8 cellular contexts compared by ENCODE assay signal in the genomic region with DNA sequence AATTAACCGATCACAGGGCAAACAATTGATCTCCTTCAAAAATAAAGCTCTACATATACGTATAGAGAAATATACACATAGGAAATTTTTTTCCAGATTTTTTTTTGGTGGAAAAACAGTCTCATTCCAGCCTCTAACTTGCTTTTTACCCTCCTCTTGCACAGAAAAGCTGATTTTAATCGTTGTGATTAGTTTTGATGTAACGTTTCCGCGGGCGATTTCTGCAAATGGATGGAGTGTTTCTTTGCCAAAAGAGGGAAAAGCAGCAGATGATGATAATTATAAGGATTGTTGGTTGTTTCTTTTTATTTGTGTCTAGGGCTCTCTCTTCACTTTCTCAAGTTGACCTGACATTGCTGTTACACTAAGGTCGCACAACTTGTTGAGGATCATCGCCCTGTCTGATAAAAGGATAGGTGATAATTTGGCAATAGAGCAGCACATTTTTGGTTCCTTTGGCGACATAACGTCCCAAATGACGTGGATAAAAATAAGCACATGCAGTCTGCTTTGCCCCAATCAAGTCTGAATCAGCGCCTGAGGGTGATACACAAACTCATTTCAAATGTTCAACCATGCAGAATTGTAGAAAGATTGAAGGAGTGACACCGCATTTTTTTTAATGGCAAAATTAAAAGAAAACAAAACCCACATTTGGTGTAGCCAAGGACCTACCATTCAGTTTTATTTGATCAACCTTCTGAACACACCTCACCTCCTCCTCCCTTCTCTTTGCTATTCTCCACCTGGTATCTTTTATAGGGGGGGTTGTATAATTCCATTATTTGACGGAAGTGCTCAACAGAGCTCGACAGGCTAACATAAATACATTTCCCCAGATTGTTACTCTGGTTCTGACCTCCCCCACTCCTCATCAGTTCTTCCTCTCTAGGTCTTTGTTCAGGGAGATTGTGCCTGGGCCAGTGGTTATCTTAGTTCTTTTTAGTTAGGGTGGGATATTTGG.
DNase-seq lines count a peak whose midpoint lies in the region; ATAC-seq, FAIRE-seq and TF ChIP-seq lines count a peak whose summit lies in the region.

No MANE protein-coding gene starts in this region.

- H3K4me1 ChIP-seq in cardiac muscle cell (ENCODE audit: low read depth) = peaks cover 12% of the 10 kb centered on the region
- peaks cover 12% of the 10 kb centered on the region for H3K4me1 ChIP-seq in astrocyte (ENCODE audit: insufficient read depth, low read length)
- H3K4me1 ChIP-seq in mesendoderm (ENCODE audit: control insufficient read depth, low read depth, low read length) = peaks cover 8% of the 10 kb centered on the region
- H3K4me1 ChIP-seq in uterus = no peaks in the 10 kb centered on the region

- H3K9me3 Mint-ChIP-seq in astrocyte (ENCODE audit: unreplicated experiment) = no peaks in the 10 kb centered on the region

- no peak overlapping the region for H4K5ac ChIP-seq in mesendoderm (ENCODE audit: low read length)

- H3K36me3 ChIP-seq in cardiac muscle cell = no peaks in the 10 kb centered on the region
- H3K36me3 ChIP-seq in astrocyte (ENCODE audit: insufficient read depth, low read length) = no peaks in the 10 kb centered on the region
- no peaks in the 10 kb centered on the region for H3K36me3 ChIP-seq in mesendoderm (ENCODE audit: control insufficient read depth, insufficient read depth, low read length)
- no peaks in the 10 kb centered on the region for H3K36me3 ChIP-seq in uterus

- no peak overlapping the region for H2BK120ac ChIP-seq in mesendoderm (ENCODE audit: low read depth, low read length)

- H3K79me1 ChIP-seq in mesendoderm (ENCODE audit: low read length) = no peaks in the 10 kb centered on the region

- H3K56ac ChIP-seq in mesendoderm (ENCODE audit: low read length) = peak overlapping the region; percentile 94

- no peak overlapping the region for H3K18ac ChIP-seq in mesendoderm (ENCODE audit: low read length)

- no peaks in the 10 kb centered on the region for H4K20me1 ChIP-seq in astrocyte (ENCODE audit: insufficient read depth, low read length)

- H3K27ac ChIP-seq in cardiac muscle cell (no peak overlapping the region), astrocyte (ENCODE audit: low read depth, low read length) (no peak overlapping the region), mesendoderm (ENCODE audit: low read depth, low read length) (no peak overlapping the region), uterus (peak overlapping the region; percentile 86 to 94)

- intact Hi-C loops in left cardiac atrium (cut with DNase I) = loop anchor here (5.0 to 10.0 kb wide), 3 partner anchors 113 to 263 kb away; partner anchors contain the start of gene KCTD1 (in 1 of the 2)
- intact Hi-C loops in uterus (cut with DNase I; ENCODE audit: low total_unique reads) = loop anchor here (10.0 kb wide), 1 partner anchor 113 kb away; the partner anchor contains the start of gene KCTD1

- H3K4ac ChIP-seq in mesendoderm (ENCODE audit: low read depth, low read length) = peak overlapping the region; percentile 36

- H3K23ac ChIP-seq in mesendoderm (ENCODE audit: low read length) = no peak overlapping the region

- H2AK5ac ChIP-seq in mesendoderm (ENCODE audit: low read length) = no peak overlapping the region

- H3K9me3 ChIP-seq in cardiac muscle cell (ENCODE audit: low read depth) = no peaks in the 10 kb centered on the region
- H3K9me3 ChIP-seq in astrocyte (ENCODE audit: insufficient read depth, low read depth, low read length) = no peaks in the 10 kb centered on the region
- H3K9me3 ChIP-seq in uterus = no peaks in the 10 kb centered on the region

- peaks cover 12% of the 10 kb centered on the region for H3K27me3 Mint-ChIP-seq in astrocyte (ENCODE audit: low read depth, unreplicated experiment)

- H2BK15ac ChIP-seq in mesendoderm (replicated peaks; ENCODE audit: low read depth) = no peak overlapping the region

- no peak for TF ChIP-seq POLR2A in uterus (IDR thresholded peaks at IDR 0.05)

- H3K4me2 ChIP-seq in astrocyte (ENCODE audit: low read length) (peak overlapping the region; percentile 99), mesendoderm (ENCODE audit: low read length) (peak overlapping the region; percentile 84)

- no peak for DNase-seq in cardiac muscle cell (ENCODE audit: low read depth in 1 of 2, low spot score in 1 of 2)
- no peak for DNase-seq in left cardiac atrium
- no peak for DNase-seq in astrocyte (ENCODE audit: low read depth)
- DNase-seq in mesendoderm = no peak
- DNase-seq in uterus = no peak
- DNase-seq in globus pallidus (ENCODE audit: low spot score) = no peak
- DNase-seq in mucosa of gallbladder (ENCODE audit: low spot score) = no peak

- H2AFZ ChIP-seq in astrocyte (ENCODE audit: low read depth, low read length) = peak overlapping the region; percentile 94

- FAIRE-seq in astrocyte (lab: Jason Lieb, UNC) = no peak

- H3K79me2 ChIP-seq in astrocyte (ENCODE audit: insufficient read depth, low read length) (no peaks in the 10 kb centered on the region), mesendoderm (ENCODE audit: control insufficient read depth, insufficient read depth, low read length) (no peaks in the 10 kb centered on the region)

- H3K4me1 Mint-ChIP-seq in astrocyte (ENCODE audit: low read depth, unreplicated experiment) = peaks cover 6% of the 10 kb centered on the region

- no peak overlapping the region for H4K8ac ChIP-seq in mesendoderm (ENCODE audit: low read depth, low read length)

- TF ChIP-seq CTCF in cardiac muscle cell (IDR thresholded peaks at IDR 0.05; ENCODE audit: low read depth, low read length) (no peak), astrocyte (IDR thresholded peaks at IDR 0.05; ENCODE audit: insufficient read depth, low read depth, low read length) (no peak), uterus (IDR thresholded peaks at IDR 0.05) (no peak)

- H3K9ac ChIP-seq in astrocyte (ENCODE audit: low read length) = peak overlapping the region; percentile 80
- H3K9ac ChIP-seq in mesendoderm (ENCODE audit: low read length) = peak overlapping the region; percentile 85

- peak overlapping the region; percentile 69 for H3K4me3 ChIP-seq in cardiac muscle cell
- H3K4me3 ChIP-seq in astrocyte (ENCODE audit: insufficient read depth, low read depth, low read length) = peak overlapping the region; percentile 80
- no peak overlapping the region for H3K4me3 ChIP-seq in mesendoderm (ENCODE audit: low read length)
- H3K4me3 ChIP-seq in uterus = peak overlapping the region; percentile 52 to 73

- peak overlapping the region; percentile 81 for H3K27ac Mint-ChIP-seq in astrocyte (ENCODE audit: unreplicated experiment)

- no peak overlapping the region for H2BK5ac ChIP-seq in mesendoderm (ENCODE audit: low read length)

- no peak for ATAC-seq in left cardiac atrium
- ATAC-seq in GM18498 (IDR thresholded peaks at IDR 0.05; ENCODE audit: unreplicated experiment) = no peak

- peaks cover 20% of the 10 kb centered on the region for H3K27me3 ChIP-seq in cardiac muscle cell
- peaks cover 28% of the 10 kb centered on the region for H3K27me3 ChIP-seq in astrocyte (ENCODE audit: insufficient read depth, low read length)
- H3K27me3 ChIP-seq in mesendoderm (ENCODE audit: insufficient read depth, low read length, poor library complexity) = no peaks in the 10 kb centered on the region
- no peaks in the 10 kb centered on the region for H3K27me3 ChIP-seq in uterus

- H3K36me3 Mint-ChIP-seq in astrocyte (ENCODE audit: low read depth, unreplicated experiment) = no peaks in the 10 kb centered on the region

- no CpG with 5 or more reads among the region's 16 CpGs for WGBS in mesendoderm (ENCODE audit: extremely low coverage, insufficient coverage, low lambda C conversion rate)

- peak overlapping the region; percentile 97 for H3K4me3 Mint-ChIP-seq in astrocyte (ENCODE audit: unreplicated experiment)

Comparison
In these comparisons a context has a peak if more than half of its experiments do, and no peak if none do; other contexts are left out.
1. H3K27ac ChIP-seq: peak in uterus (2 of 2); none in cardiac muscle cell (single experiment), astrocyte (single experiment) and mesendoderm (single experiment).